19 cellular contexts compared by ENCODE assay signal in genomic region chr5:13510616-13511015, GRCh38.
DNase-seq lines count a peak whose midpoint lies in the region; ATAC-seq and TF ChIP-seq lines count a peak whose summit lies in the region.
"Had no signal": no experiment of that assay in that cellular context is flagged by ENCODE, and none has a peak within 500 bp of the region (broad histone marks: within the 10 kb centered on the region; RNA-seq: fewer than 3 reads in every experiment).

No MANE protein-coding gene starts in this region.

- no peaks in the 10 kb centered on the region for H4K20me1 ChIP-seq in Karpas-422 (ENCODE audit: insufficient read depth, low read depth, low read length)

- no peaks in the 10 kb centered on the region; the same call in 1 of the 2 replicates for H3K9me2 ChIP-seq in Karpas-422 (replicated peaks; ENCODE audit: insufficient read depth, low read length)

- H2AFZ ChIP-seq in Karpas-422 (ENCODE audit: low read length), result no peak overlapping the region

- H3K9ac ChIP-seq in Karpas-422 (ENCODE audit: low read length), result no peak overlapping the region
- H3K9ac ChIP-seq: KMS-11 had no signal

- H3K4me3 Mint-ChIP-seq in stimulated activated memory B cell treated with anti-CD40 and anti-IgM and Interleukin-4, amounts not matched to agents 10 μg/mL and 1 μg/mL and 100 μg/mL, for 72 hours, result no peak overlapping the region
- H3K4me3 Mint-ChIP-seq: B cell; CD4-positive, CD25-positive, alpha-beta regulatory T cell had no signal

- TF ChIP-seq CTCF in RWPE1 (conservative IDR thresholded peaks at IDR 0.05; ENCODE audit: low read depth), result no peak
- TF ChIP-seq CTCF in foreskin keratinocyte (conservative IDR thresholded peaks at IDR 0.05), result no peak
- no peak for TF ChIP-seq CTCF in right atrium auricular region (IDR thresholded peaks at IDR 0.05)

- H3K36me3 Mint-ChIP-seq in stimulated activated memory B cell treated with anti-CD40 and anti-IgM and Interleukin-4, amounts not matched to agents 10 μg/mL and 1 μg/mL and 100 μg/mL, for 72 hours, result no peaks in the 10 kb centered on the region
- H3K36me3 Mint-ChIP-seq: CD4-positive, CD25-positive, alpha-beta regulatory T cell had no signal

- H3K27me3 Mint-ChIP-seq in stimulated activated memory B cell treated with anti-CD40 and anti-IgM and Interleukin-4, amounts not matched to agents 10 μg/mL and 1 μg/mL and 100 μg/mL, for 72 hours, result no peaks in the 10 kb centered on the region
- H3K27me3 Mint-ChIP-seq: B cell; CD4-positive, CD25-positive, alpha-beta regulatory T cell had no signal

- peaks cover 9% of the 10 kb centered on the region for H3K9me3 Mint-ChIP-seq in stimulated activated memory B cell treated with anti-CD40 and anti-IgM and Interleukin-4, amounts not matched to agents 10 μg/mL and 1 μg/mL and 100 μg/mL, for 72 hours

- H3K4me3 ChIP-seq in Karpas-422 (ENCODE audit: low read length) (no peak overlapping the region), right atrium auricular region (no peak overlapping the region)

- no peaks in the 10 kb centered on the region for H3K79me2 ChIP-seq in Karpas-422 (ENCODE audit: low read length)

- no peaks in the 10 kb centered on the region for H3K36me3 ChIP-seq in Karpas-422 (ENCODE audit: insufficient read depth, low read length)
- H3K36me3 ChIP-seq in right atrium auricular region, result no peaks in the 10 kb centered on the region

- no peak overlapping the region for H3K4me2 ChIP-seq in Karpas-422 (ENCODE audit: low read depth, low read length, poor library complexity, severe bottlenecking)
- H3K4me2 ChIP-seq: KMS-11 had no signal

- peaks cover 26% of the 10 kb centered on the region for H3K9me3 ChIP-seq in Karpas-422 (ENCODE audit: low read length)
- no peaks in the 10 kb centered on the region for H3K9me3 ChIP-seq in right atrium auricular region

- POLR2A ChIA-PET in RWPE1 (lab: Yijun Ruan, JAX; ENCODE audit: low non-redundant PET), result no interaction called here

- peak; percentile 82 for ATAC-seq in foreskin keratinocyte
- no peak for ATAC-seq in stimulated activated memory B cell treated with anti-CD40 and anti-IgM and Interleukin-4, amounts not matched to agents 10 μg/mL and 1 μg/mL and 100 μg/mL, for 72 hours
- ATAC-seq: HCT116, Panc1 had no signal

- no peaks in the 10 kb centered on the region for H3K4me1 Mint-ChIP-seq in stimulated activated memory B cell treated with anti-CD40 and anti-IgM and Interleukin-4, amounts not matched to agents 10 μg/mL and 1 μg/mL and 100 μg/mL, for 72 hours
- H3K4me1 Mint-ChIP-seq: B cell had no signal

- peaks cover 16% of the 10 kb centered on the region for H3K4me1 ChIP-seq in foreskin keratinocyte
- H3K4me1 ChIP-seq in Karpas-422 (ENCODE audit: low read length), result no peaks in the 10 kb centered on the region
- H3K4me1 ChIP-seq in right atrium auricular region, result no peaks in the 10 kb centered on the region

- H3K27ac ChIP-seq in RWPE1 (no peak overlapping the region), foreskin keratinocyte (no peak overlapping the region), Karpas-422 (ENCODE audit: low read length) (no peak overlapping the region), right atrium auricular region (no peak overlapping the region)
- H3K27ac ChIP-seq: KMS-11 had no signal

- peak; percentile 70 for DNase-seq in HT1080 (ENCODE audit: low read depth)
- DNase-seq in RWPE1 (ENCODE audit: low spot score), result peak; percentile 44
- peak; percentile 86 to 96 for DNase-seq in foreskin keratinocyte
- DNase-seq in stimulated activated CD8-positive, alpha-beta memory T cell treated with anti-CD3 and anti-CD28 coated beads, Interleukin-4, amount 100 ng/mL, for 48 hours, result no peak
- no peak for DNase-seq in Karpas-422
- no peak for DNase-seq in right atrium auricular region (ENCODE audit: low spot score)
- DNase-seq: Calu3; CD4-positive, CD25-positive, alpha-beta regulatory T cell; DMS53; MM.1S; NCI-H1092 treated with DMSO at 0.1 percent for 48 hours; NCI-H2081 treated with DMSO at 0.1 percent for 48 hours; NCI-H510A treated with DMSO at 0.1 percent for 48 hours; SHP77 treated with DMSO at 0.1 percent for 48 hours had no signal

- H3K27ac Mint-ChIP-seq in stimulated activated memory B cell treated with anti-CD40 and anti-IgM and Interleukin-4, amounts not matched to agents 10 μg/mL and 1 μg/mL and 100 μg/mL, for 72 hours, result no peak overlapping the region
- H3K27ac Mint-ChIP-seq: B cell had no signal

- no peaks in the 10 kb centered on the region for H3K27me3 ChIP-seq in foreskin keratinocyte
- no peaks in the 10 kb centered on the region for H3K27me3 ChIP-seq in Karpas-422 (ENCODE audit: low read length)
- no peaks in the 10 kb centered on the region for H3K27me3 ChIP-seq in right atrium auricular region

- CTCF ChIA-PET in RWPE1 (lab: Yijun Ruan, JAX), result interaction anchor here (0.5 to 0.6 kb wide), 3 partner anchors 8 to 1910 kb away, joined by 3 to 4 read pairs (median 3); no protein-coding TSS in a partner anchor

Comparison
In these comparisons a context has a peak if more than half of its experiments do, and no peak if none do; other contexts are left out.
1. DNase-seq: peak in HT1080 (single experiment), RWPE1 (single experiment) and foreskin keratinocyte (2 of 2); none in stimulated activated CD8-positive, alpha-beta memory T cell treated with anti-CD3 and anti-CD28 coated beads, Interleukin-4, amount 100 ng/mL, for 48 hours (single experiment), Karpas-422 (single experiment) and right atrium auricular region (single experiment).